12 cellular contexts compared by ENCODE assay signal in the genomic region with DNA sequence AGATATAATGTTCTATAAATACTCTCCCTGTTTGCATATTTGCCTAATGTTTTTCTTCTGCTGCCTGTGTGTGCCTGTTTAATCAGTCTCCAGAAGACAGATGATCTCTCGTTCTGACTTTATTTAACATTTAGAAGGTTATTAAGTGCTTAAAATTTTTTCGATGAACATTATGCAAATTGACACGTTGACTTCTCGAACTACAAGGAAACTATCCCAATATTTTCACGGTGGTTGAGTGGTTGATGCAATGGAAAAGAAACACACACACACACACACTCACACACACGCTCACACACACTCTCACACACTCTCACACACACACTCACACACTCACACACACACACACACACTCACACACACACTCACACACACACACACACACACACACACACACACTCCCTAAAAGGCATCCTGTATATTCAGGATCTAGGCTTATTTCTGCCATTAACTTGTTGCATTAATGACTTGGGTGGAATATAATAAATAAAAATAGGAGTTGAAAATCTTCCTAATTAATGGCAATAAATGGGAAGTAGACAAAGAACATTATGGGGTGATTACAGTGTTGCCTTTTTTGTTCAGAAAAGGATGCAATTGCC.
"Had no signal": no experiment of that assay in that cellular context is flagged by ENCODE, and none has a peak within 500 bp of the region (broad histone marks: within the 10 kb centered on the region; RNA-seq: fewer than 3 reads in every experiment).

No MANE protein-coding gene starts in this region.

- ATAC-seq: left colon; mucosa of descending colon; naive thymus-derived CD8-positive, alpha-beta T cell; sciatic nerve; upper lobe of right lung had no signal

- H3K9me3 ChIP-seq: mucosa of descending colon, prostate gland, upper lobe of right lung had no signal

- H3K4me3 ChIP-seq: mucosa of descending colon, prostate gland, upper lobe of right lung had no signal

- H3K4me1 Mint-ChIP-seq: activated naive CD4-positive, alpha-beta T cell treated with anti-CD3 and anti-CD28 coated beads, Interleukin-2, amount 50 U/mL, for 24 hours had no signal

- H3K4me1 ChIP-seq: prostate gland had no signal

- H3K27me3 ChIP-seq: upper lobe of right lung had no signal

- H3K27ac Mint-ChIP-seq: activated naive CD4-positive, alpha-beta T cell treated with anti-CD3 and anti-CD28 coated beads, Interleukin-2, amount 50 U/mL, for 24 hours; activated T-helper 2 cell treated with anti-CD3 and anti-CD28 coated beads, Interferon-gamma antibody, Interleukin-2, Interleukin-4, amounts not matched to agents 10 μg/mL and 5 μg/mL and 100 μg/mL, durations not matched to agents 14 hours and 24 hours and 36 hours; naive thymus-derived CD8-positive, alpha-beta T cell had no signal

- H3K27ac ChIP-seq: prostate gland, upper lobe of right lung had no signal

- H3K36me3 Mint-ChIP-seq: activated naive CD4-positive, alpha-beta T cell treated with anti-CD3 and anti-CD28 coated beads, Interleukin-2, amount 50 U/mL, for 24 hours; naive thymus-derived CD8-positive, alpha-beta T cell had no signal

- H3K4me3 Mint-ChIP-seq: activated naive CD4-positive, alpha-beta T cell treated with anti-CD3 and anti-CD28 coated beads, Interleukin-2, amount 50 U/mL, for 24 hours; naive thymus-derived CD8-positive, alpha-beta T cell had no signal

- H3K36me3 ChIP-seq: prostate gland, upper lobe of right lung had no signal

- DNase-seq: left colon; mucosa of descending colon; naive thymus-derived CD8-positive, alpha-beta T cell; nucleus accumbens; stimulated activated CD4-positive, alpha-beta T cell treated with anti-CD3 and anti-CD28 coated beads, Interleukin-12 subunit alpha, Interleukin-12 subunit beta, amount 100 ng/mL, for 4 hours; stimulated activated CD4-positive, alpha-beta T cell treated with anti-CD3 and anti-CD28 coated beads, Interleukin-2, amount 100 ng/mL, for 48 hours; stimulated activated naive CD4-positive, alpha-beta T cell treated with Interleukin-2 at 50 U/mL for 16 hours; upper lobe of right lung had no signal

- H3K9me3 Mint-ChIP-seq: activated naive CD4-positive, alpha-beta T cell treated with anti-CD3 and anti-CD28 coated beads, Interleukin-2, amount 50 U/mL, for 24 hours; activated T-helper 2 cell treated with anti-CD3 and anti-CD28 coated beads, Interferon-gamma antibody, Interleukin-2, Interleukin-4, amounts not matched to agents 10 μg/mL and 5 μg/mL and 100 μg/mL, durations not matched to agents 14 hours and 24 hours and 36 hours; naive thymus-derived CD8-positive, alpha-beta T cell had no signal
